In the genomic region with DNA sequence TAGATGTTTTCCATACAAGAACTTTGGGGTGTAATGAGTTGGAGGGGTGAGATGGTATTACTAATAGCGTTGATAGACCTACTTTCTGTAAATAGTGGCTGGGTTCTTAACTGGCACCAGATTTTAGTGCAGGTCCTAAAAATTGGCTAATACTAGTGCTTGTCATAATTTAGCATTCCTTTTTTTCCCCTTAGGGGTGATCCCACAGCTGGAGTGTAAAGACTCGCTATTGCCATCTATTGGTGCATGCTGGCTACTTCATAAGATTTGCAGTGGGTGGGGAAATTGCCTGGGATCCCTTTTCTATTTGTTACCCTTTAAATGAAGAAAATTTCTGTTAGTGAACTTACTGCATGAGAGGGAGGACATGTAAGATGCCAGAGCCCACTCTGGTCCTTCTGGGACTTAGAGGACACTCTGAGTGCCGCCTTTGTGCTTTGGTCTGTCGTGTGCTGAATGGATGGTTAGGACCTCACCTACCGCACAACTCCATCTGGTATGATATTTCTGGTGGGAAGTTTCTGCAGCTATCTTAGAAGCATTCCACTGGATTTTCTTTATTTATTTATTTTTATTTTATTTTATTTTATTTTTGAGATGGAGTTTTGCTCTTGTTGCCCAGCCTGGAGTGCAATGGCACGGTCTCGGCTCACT, we compare ENCODE assay signal across 8 cellular contexts.
DNase-seq lines count a peak whose midpoint lies in the region; ATAC-seq, FAIRE-seq and TF ChIP-seq lines count a peak whose summit lies in the region.

No MANE protein-coding gene starts in this region.

- no peaks in the 10 kb centered on the region for H3K9me3 ChIP-seq in ovary

- no peak for TF ChIP-seq POLR2A in H54 (IDR thresholded peaks at IDR 0.05; ENCODE audit: low read depth, low read length)
- TF ChIP-seq POLR2A in ovary (IDR thresholded peaks at IDR 0.05) = no peak

- peak; percentile 76 for DNase-seq in CD1c-positive myeloid dendritic cell (ENCODE audit: extremely low spot score)
- peak; percentile 53 for DNase-seq in H54 (ENCODE audit: insufficient read length, low spot score)
- DNase-seq in NCI-H460 (ENCODE audit: extremely low read depth, low read depth) = peak; percentile 43
- DNase-seq in activated T-cell treated with anti-CD3 and anti-CD28 coated beads for 24 hours (ENCODE audit: low read depth) = peak; percentile 32
- peak; percentile 69 for DNase-seq in foreskin melanocyte
- peak in 3 of 5 donors; percentile 26 to 59 (median 32) for DNase-seq in ovary

- no peak for FAIRE-seq in H54 (lab: Jason Lieb, UNC)

- H3K4me3 ChIP-seq in ovary = no peak overlapping the region

- no peak overlapping the region for H3K27ac ChIP-seq in ovary

- intact Hi-C loops in ovary (cut with DNase I) = loop anchor here in 1 of 4 donors (10.0 kb wide), 1 partner anchor 1227 kb away; no protein-coding TSS in a partner anchor

- ATAC-seq in GM19455 (IDR thresholded peaks at IDR 0.05; ENCODE audit: unreplicated experiment) = no peak
- ATAC-seq in GM18517 (IDR thresholded peaks at IDR 0.05; ENCODE audit: unreplicated experiment) = no peak

- no peaks in the 10 kb centered on the region for H3K27me3 ChIP-seq in ovary

- H3K4me1 ChIP-seq in ovary (ENCODE audit: insufficient read depth) = peaks cover 13% of the 10 kb centered on the region

- peak; percentile 49 to 60 (median 55) for TF ChIP-seq CTCF in ovary (IDR thresholded peaks at IDR 0.05)

- no peak for TF ChIP-seq EP300 in ovary (IDR thresholded peaks at IDR 0.05)

- no peaks in the 10 kb centered on the region for H3K36me3 ChIP-seq in ovary

- 73 to 77% (median 74%) methylated on average over 7 of the region's 7 CpGs for WGBS in ovary, 3 donors
